10 cellular contexts compared by ENCODE assay signal in genomic region chr22:32775957-32776356, GRCh38. TPM values are rescaled to one million over a fixed set of nuclear protein-coding genes. Genes with fewer than 3 reads are reported as not detected.
A peak's percentile ranks its signal among the peaks of the same experiment; 100 is the strongest.
DNase-seq lines count a peak whose midpoint lies in the region; TF ChIP-seq lines count a peak whose summit lies in the region.
"Had no signal": no experiment of that assay in that cellular context is flagged by ENCODE, and none has a peak within 500 bp of the region (broad histone marks: within the 10 kb centered on the region; RNA-seq: fewer than 3 reads in every experiment).

No MANE protein-coding gene starts in this region.

- intact Hi-C loops in CD4-positive, alpha-beta memory T cell (cut with micrococcal nuclease) = no loop called here
- intact Hi-C loops in activated T-helper 2 cell treated with anti-CD3 and anti-CD28 coated beads, Interferon-gamma antibody, Interleukin-2, Interleukin-4, amounts not matched to agents 10 μg/mL and 5 μg/mL and 100 μg/mL, durations not matched to agents 14 hours and 24 hours and 36 hours (cut with micrococcal nuclease) = no loop called here

- no peaks in the 10 kb centered on the region for H3K27me3 ChIP-seq in parathyroid adenoma (ENCODE audit: control insufficient read depth, insufficient read depth, low read length)
- H3K27me3 ChIP-seq in CD4-positive, alpha-beta memory T cell (ENCODE audit: insufficient read depth, low read length) = no peaks in the 10 kb centered on the region

- H3K4me3 ChIP-seq in cardiac fibroblast (replicated peaks in 1 of 2; ENCODE audit: low read depth in 2 of 2, low read length in 2 of 2) (no peak overlapping the region), parathyroid adenoma (ENCODE audit: low read depth, low read length) (no peak overlapping the region)
- H3K4me3 ChIP-seq in CD4-positive, alpha-beta memory T cell (ENCODE audit: low read length in 2 of 2) = no peak overlapping the region

- no peaks in the 10 kb centered on the region for H3K36me3 ChIP-seq in parathyroid adenoma (ENCODE audit: control insufficient read depth, insufficient read depth, low read length)
- no peaks in the 10 kb centered on the region for H3K36me3 ChIP-seq in CD4-positive, alpha-beta memory T cell (ENCODE audit: insufficient read depth, low read length)

- no peaks in the 10 kb centered on the region for H3K4me1 ChIP-seq in parathyroid adenoma
- no peaks in the 10 kb centered on the region for H3K4me1 ChIP-seq in CD4-positive, alpha-beta memory T cell (ENCODE audit: insufficient read depth, low read length)

- DNase-seq in NOMO-1 treated with DMSO at 0.1 percent for 48 hours (lab: John Stamatoyannopoulos, UW; ENCODE audit: unreplicated experiment) (peak; percentile 14), NOMO-1 (lab: John Stamatoyannopoulos, UW; ENCODE audit: unreplicated experiment in 2 of 2) (no peak), M059J (ENCODE audit: low read depth) (peak; percentile 31), cardiac fibroblast (ENCODE audit: low read depth in 2 of 2) (no peak)
- DNase-seq in activated naive CD8-positive, alpha-beta T cell treated with anti-CD3 and anti-CD28 coated beads for 36 hours = no peak
- no peak for DNase-seq in CD4-positive, alpha-beta memory T cell
- DNase-seq in activated T-helper 2 cell treated with anti-CD3 and anti-CD28 coated beads, Interferon-gamma antibody, Interleukin-2, Interleukin-4, amounts not matched to agents 10 μg/mL and 5 μg/mL and 100 μg/mL, durations not matched to agents 14 hours and 24 hours and 36 hours (ENCODE audit: low spot score) = no peak
- DNase-seq: cortex of kidney, immature natural killer cell had no signal

- no peaks in the 10 kb centered on the region for H3K9me3 ChIP-seq in parathyroid adenoma (ENCODE audit: control insufficient read depth, low read length)
- H3K9me3 ChIP-seq in CD4-positive, alpha-beta memory T cell (ENCODE audit: control insufficient read depth in 1 of 2, low read length in 2 of 2) = no peaks in the 10 kb centered on the region

- H2AFZ ChIP-seq in parathyroid adenoma = no peak overlapping the region

- CTCF ChIA-PET in CD4-positive, alpha-beta memory T cell (lab: Charles Lee; ENCODE audit: partially characterized antibody) = no interaction called here

- H3K9me3 Mint-ChIP-seq in activated naive CD8-positive, alpha-beta T cell treated with anti-CD3 and anti-CD28 coated beads for 36 hours = no peaks in the 10 kb centered on the region
- peaks cover 0 to 6% (median 0%) of the 10 kb centered on the region in 8 donors for H3K9me3 Mint-ChIP-seq in CD4-positive, alpha-beta memory T cell
- no peaks in the 10 kb centered on the region for H3K9me3 Mint-ChIP-seq in activated T-helper 2 cell treated with anti-CD3 and anti-CD28 coated beads, Interferon-gamma antibody, Interleukin-2, Interleukin-4, amounts not matched to agents 10 μg/mL and 5 μg/mL and 100 μg/mL, durations not matched to agents 14 hours and 24 hours and 36 hours

- H3K27ac ChIP-seq in parathyroid adenoma = no peak overlapping the region
- H3K27ac ChIP-seq in CD4-positive, alpha-beta memory T cell (ENCODE audit: low read depth, low read length) = no peak overlapping the region

- H3K4me3 Mint-ChIP-seq in activated naive CD8-positive, alpha-beta T cell treated with anti-CD3 and anti-CD28 coated beads for 36 hours = no peak overlapping the region
- no peak overlapping the region for H3K4me3 Mint-ChIP-seq in CD4-positive, alpha-beta memory T cell
- H3K4me3 Mint-ChIP-seq in activated T-helper 2 cell treated with anti-CD3 and anti-CD28 coated beads, Interferon-gamma antibody, Interleukin-2, Interleukin-4, amounts not matched to agents 10 μg/mL and 5 μg/mL and 100 μg/mL, durations not matched to agents 14 hours and 24 hours and 36 hours (ENCODE audit: low read depth) = no peak overlapping the region
- H3K4me3 Mint-ChIP-seq: immature natural killer cell had no signal

- H3K27ac Mint-ChIP-seq in activated naive CD8-positive, alpha-beta T cell treated with anti-CD3 and anti-CD28 coated beads for 36 hours = no peak overlapping the region
- H3K27ac Mint-ChIP-seq in CD4-positive, alpha-beta memory T cell = peak overlapping the region in 1 of 7 donors; percentile 39
- H3K27ac Mint-ChIP-seq in activated T-helper 2 cell treated with anti-CD3 and anti-CD28 coated beads, Interferon-gamma antibody, Interleukin-2, Interleukin-4, amounts not matched to agents 10 μg/mL and 5 μg/mL and 100 μg/mL, durations not matched to agents 14 hours and 24 hours and 36 hours = no peak overlapping the region
- H3K27ac Mint-ChIP-seq: immature natural killer cell had no signal

- no peaks in the 10 kb centered on the region for H3K79me2 ChIP-seq in parathyroid adenoma

- no peak overlapping the region for H3K4me2 ChIP-seq in parathyroid adenoma (ENCODE audit: low read length)

- POLR2A ChIA-PET in CD4-positive, alpha-beta memory T cell (lab: Charles Lee; ENCODE audit: partially characterized antibody) = no interaction called here

- no peaks in the 10 kb centered on the region for H3K4me1 Mint-ChIP-seq in activated naive CD8-positive, alpha-beta T cell treated with anti-CD3 and anti-CD28 coated beads for 36 hours
- no peaks in the 10 kb centered on the region for H3K4me1 Mint-ChIP-seq in CD4-positive, alpha-beta memory T cell
- no peaks in the 10 kb centered on the region for H3K4me1 Mint-ChIP-seq in activated T-helper 2 cell treated with anti-CD3 and anti-CD28 coated beads, Interferon-gamma antibody, Interleukin-2, Interleukin-4, amounts not matched to agents 10 μg/mL and 5 μg/mL and 100 μg/mL, durations not matched to agents 14 hours and 24 hours and 36 hours (ENCODE audit: low read depth)

- H3K9ac ChIP-seq in parathyroid adenoma = no peak overlapping the region

- TF ChIP-seq CTCF in cardiac fibroblast (IDR thresholded peaks at IDR 0.05; ENCODE audit: low read depth, low read length) (peak; percentile 36), parathyroid adenoma (IDR thresholded peaks at IDR 0.05) (peak; percentile 13)

- H3K27me3 Mint-ChIP-seq in activated naive CD8-positive, alpha-beta T cell treated with anti-CD3 and anti-CD28 coated beads for 36 hours = no peaks in the 10 kb centered on the region
- H3K27me3 Mint-ChIP-seq in CD4-positive, alpha-beta memory T cell = peaks cover 12 to 15% of the 10 kb centered on the region in 2 donors
- peaks cover 2% of the 10 kb centered on the region for H3K27me3 Mint-ChIP-seq in activated T-helper 2 cell treated with anti-CD3 and anti-CD28 coated beads, Interferon-gamma antibody, Interleukin-2, Interleukin-4, amounts not matched to agents 10 μg/mL and 5 μg/mL and 100 μg/mL, durations not matched to agents 14 hours and 24 hours and 36 hours (ENCODE audit: low read depth)

- H3K36me3 Mint-ChIP-seq in activated naive CD8-positive, alpha-beta T cell treated with anti-CD3 and anti-CD28 coated beads for 36 hours = no peaks in the 10 kb centered on the region
- no peaks in the 10 kb centered on the region for H3K36me3 Mint-ChIP-seq in CD4-positive, alpha-beta memory T cell
- no peaks in the 10 kb centered on the region for H3K36me3 Mint-ChIP-seq in activated T-helper 2 cell treated with anti-CD3 and anti-CD28 coated beads, Interferon-gamma antibody, Interleukin-2, Interleukin-4, amounts not matched to agents 10 μg/mL and 5 μg/mL and 100 μg/mL, durations not matched to agents 14 hours and 24 hours and 36 hours (ENCODE audit: low read depth)
- H3K36me3 Mint-ChIP-seq: immature natural killer cell had no signal

RNA-seq across cellular contexts. Expression of gene TIMP3, which starts 25.5 kb away (rescaled TPM):
- total RNA-seq in M059J (2014; rRNA removed; shearing (Covaris generic)) = 45.9 and 62.1 TPM in 2 replicates
- total RNA-seq in activated naive CD8-positive, alpha-beta T cell treated with anti-CD3 and anti-CD28 coated beads for 36 hours = under 1 TPM; 0.08 to 0.14 TPM
- total RNA-seq in CD4-positive, alpha-beta memory T cell = 1 to 10 TPM; 1.7 to 2.3 TPM
- polyA plus RNA-seq in CD4-positive, alpha-beta memory T cell = not detected
- total RNA-seq in activated T-helper 2 cell treated with anti-CD3 and anti-CD28 coated beads, Interferon-gamma antibody, Interleukin-2, Interleukin-4, amounts not matched to agents 10 μg/mL and 5 μg/mL and 100 μg/mL, durations not matched to agents 14 hours and 24 hours and 36 hours = 0.05 TPM in 1 of 2 replicates, not detected in the other
- polyA plus RNA-seq: immature natural killer cell had no signal

Comparison
In these comparisons a context has a peak if more than half of its experiments do, and no peak if none do; other contexts are left out.
1. DNase-seq: peak in NOMO-1 treated with DMSO at 0.1 percent for 48 hours (single experiment) and M059J (single experiment); none in NOMO-1 (0 of 2), cardiac fibroblast (0 of 2), activated naive CD8-positive, alpha-beta T cell treated with anti-CD3 and anti-CD28 coated beads for 36 hours (single experiment), CD4-positive, alpha-beta memory T cell (0 of 5) and activated T-helper 2 cell treated with anti-CD3 and anti-CD28 coated beads, Interferon-gamma antibody, Interleukin-2, Interleukin-4, amounts not matched to agents 10 μg/mL and 5 μg/mL and 100 μg/mL, durations not matched to agents 14 hours and 24 hours and 36 hours (single experiment).
2. RNA of gene TIMP3, which starts 25.5 kb away (total RNA-seq): 45.9 to 62.1 TPM in M059J; 1.7 to 2.3 TPM in CD4-positive, alpha-beta memory T cell, 0.08 to 0.14 TPM in activated naive CD8-positive, alpha-beta T cell treated with anti-CD3 and anti-CD28 coated beads for 36 hours and 0.05 TPM in activated T-helper 2 cell treated with anti-CD3 and anti-CD28 coated beads, Interferon-gamma antibody, Interleukin-2, Interleukin-4, amounts not matched to agents 10 μg/mL and 5 μg/mL and 100 μg/mL, durations not matched to agents 14 hours and 24 hours and 36 hours; every median in the first group is over 10 times any median in the second.